ENCODE assay signal across 24 cellular contexts in the genomic region with DNA sequence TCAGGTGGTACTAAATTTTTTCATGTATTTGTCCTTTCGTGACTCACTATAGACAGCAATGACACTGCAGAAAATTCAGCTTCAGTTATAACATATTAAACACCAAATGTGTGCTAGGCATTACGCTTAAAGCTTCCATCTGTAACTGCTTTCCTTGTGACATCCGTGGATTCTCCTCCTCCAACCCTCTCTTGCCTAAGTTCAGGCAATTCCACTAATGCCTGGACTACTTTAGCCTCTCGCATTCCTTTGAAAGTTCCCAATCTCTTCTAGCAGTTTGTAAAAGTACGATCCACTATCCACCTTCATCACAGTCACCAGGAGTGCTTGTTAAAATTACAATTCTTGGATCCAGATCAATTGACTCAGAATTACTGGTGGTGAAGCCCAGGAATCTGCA. TPM values are rescaled to one million over a fixed set of nuclear protein-coding genes. Genes with fewer than 3 reads are reported as not detected.
DNase-seq lines count a peak whose midpoint lies in the region; TF ChIP-seq lines count a peak whose summit lies in the region.
"Had no signal": no experiment of that assay in that cellular context is flagged by ENCODE, and none has a peak within 500 bp of the region (broad histone marks: within the 10 kb centered on the region; RNA-seq: fewer than 3 reads in every experiment).

No MANE protein-coding gene starts in this region.

- no peaks in the 10 kb centered on the region for H3K27me3 ChIP-seq in Loucy (ENCODE audit: insufficient read depth, low read length, poor library complexity, severe bottlenecking)
- H3K27me3 ChIP-seq: BE2C had no signal

- H3K9ac ChIP-seq in Loucy (ENCODE audit: low read depth, low read length, poor library complexity, severe bottlenecking) = no peak overlapping the region

- no peaks in the 10 kb centered on the region for H3K27me3 Mint-ChIP-seq in chondrocyte (ENCODE audit: low read depth)
- no peaks in the 10 kb centered on the region for H3K27me3 Mint-ChIP-seq in osteocyte (ENCODE audit: unreplicated experiment)

- peak overlapping the region; percentile 39; the same call in 1 of the 2 replicates for H2AFZ ChIP-seq in Loucy (ENCODE audit: low read length)

- H3K9me3 ChIP-seq in Loucy (ENCODE audit: insufficient read depth, low read depth, low read length) = no peaks in the 10 kb centered on the region
- H3K9me3 ChIP-seq: BE2C had no signal

- TF ChIP-seq CTCF in AG10803 (conservative IDR thresholded peaks at IDR 0.05; ENCODE audit: low read length) (no peak), Loucy (conservative IDR thresholded peaks at IDR 0.05; ENCODE audit: low read length) (no peak), chondrocyte (IDR thresholded peaks at IDR 0.05) (no peak), osteocyte (IDR thresholded peaks at IDR 0.05) (no peak)

- no peak overlapping the region for H3K4me3 ChIP-seq in AG10803 (ENCODE audit: low read length)
- no peak overlapping the region for H3K4me3 ChIP-seq in Loucy (ENCODE audit: low read length, poor library complexity, severe bottlenecking)

- no peaks in the 10 kb centered on the region for H3K36me3 ChIP-seq in Loucy (ENCODE audit: insufficient read depth, low read length)
- H3K36me3 ChIP-seq: BE2C had no signal

- no peaks in the 10 kb centered on the region for H3K79me2 ChIP-seq in Loucy (ENCODE audit: insufficient read depth, low read length)

- H3K4me2 ChIP-seq in Loucy (ENCODE audit: low read depth, low read length, poor library complexity, severe bottlenecking) = no peak overlapping the region

- H3F3A ChIP-seq in Loucy (ENCODE audit: low read depth) = no peaks in the 10 kb centered on the region

- H3K4me3 Mint-ChIP-seq in chondrocyte (ENCODE audit: unreplicated experiment) (no peak overlapping the region), osteocyte (ENCODE audit: unreplicated experiment) (no peak overlapping the region)
- H3K4me3 Mint-ChIP-seq: CD14-positive monocyte, T-cell had no signal

- no peaks in the 10 kb centered on the region for H3K9me2 ChIP-seq in Loucy (replicated peaks; ENCODE audit: low read depth, low read length)

- H3K9me3 Mint-ChIP-seq in chondrocyte (ENCODE audit: low read depth) = no peaks in the 10 kb centered on the region
- H3K9me3 Mint-ChIP-seq in osteocyte (ENCODE audit: unreplicated experiment) = no peaks in the 10 kb centered on the region
- H3K9me3 Mint-ChIP-seq: T-cell had no signal

- H3K4me1 ChIP-seq in Loucy (ENCODE audit: insufficient read depth, low read length, poor library complexity, severe bottlenecking) = no peaks in the 10 kb centered on the region
- H3K4me1 ChIP-seq: BE2C had no signal

- H3K36me3 Mint-ChIP-seq in chondrocyte (ENCODE audit: low read depth) = peaks cover 37% of the 10 kb centered on the region
- peaks cover 53% of the 10 kb centered on the region for H3K36me3 Mint-ChIP-seq in osteocyte (ENCODE audit: unreplicated experiment)
- H3K36me3 Mint-ChIP-seq: CD14-positive monocyte, T-cell had no signal

- H3K27ac Mint-ChIP-seq in chondrocyte (ENCODE audit: unreplicated experiment) (peak overlapping the region; percentile 23), osteocyte (ENCODE audit: unreplicated experiment) (peak overlapping the region; percentile 73)
- H3K27ac Mint-ChIP-seq: CD14-positive monocyte, T-cell had no signal

- DNase-seq in AG10803 (ENCODE audit: low read depth) (peak; percentile 51), chondrocyte (ENCODE audit: low spot score) (no peak), osteocyte (ENCODE audit: extremely low spot score, unreplicated experiment) (no peak), NCI-H1436 treated with DMSO at 0.1 percent for 48 hours (lab: John Stamatoyannopoulos, UW) (no peak), Ammon's horn (ENCODE audit: low spot score) (no peak)
- no peak for DNase-seq in stimulated activated naive CD4-positive, alpha-beta T cell (lab: John Stamatoyannopoulos, UW)
- DNase-seq in NK-92 treated with Interleukin-12 subunit alpha and Interleukin-12 subunit beta, amount 100 ng/mL, for 24 hours (lab: John Stamatoyannopoulos, UW) = no peak
- DNase-seq: BE2C, DMS153, DND-41, H7, KG1, NCI-H1048, NCI-H1417, NCI-H187, NCI-H2081 treated with DMSO at 0.1 percent for 48 hours, NCI-H2171, NCI-H345, NCI-H510A treated with DMSO at 0.1 percent for 48 hours, Right ventricle myocardium superior, RPMI8226, T-cell had no signal

- H3K4me1 Mint-ChIP-seq in chondrocyte (ENCODE audit: low read depth) (peaks cover 50% of the 10 kb centered on the region), osteocyte (ENCODE audit: unreplicated experiment) (peaks cover 33% of the 10 kb centered on the region)
- H3K4me1 Mint-ChIP-seq: T-cell had no signal

- H4K20me1 ChIP-seq in Loucy (ENCODE audit: insufficient read depth, low read length, poor library complexity, severe bottlenecking) = no peaks in the 10 kb centered on the region

RNA-seq across cellular contexts. Expression of a gene that starts 17.7 kb away (rescaled TPM):
- total RNA-seq in chondrocyte (1,151 to 1,607 TPM (median 1,574 TPM) in 3 replicates), osteocyte (1,760 and 1,947 TPM in 2 replicates)
